ENCODE assay signal across 16 cellular contexts in the genomic region with DNA sequence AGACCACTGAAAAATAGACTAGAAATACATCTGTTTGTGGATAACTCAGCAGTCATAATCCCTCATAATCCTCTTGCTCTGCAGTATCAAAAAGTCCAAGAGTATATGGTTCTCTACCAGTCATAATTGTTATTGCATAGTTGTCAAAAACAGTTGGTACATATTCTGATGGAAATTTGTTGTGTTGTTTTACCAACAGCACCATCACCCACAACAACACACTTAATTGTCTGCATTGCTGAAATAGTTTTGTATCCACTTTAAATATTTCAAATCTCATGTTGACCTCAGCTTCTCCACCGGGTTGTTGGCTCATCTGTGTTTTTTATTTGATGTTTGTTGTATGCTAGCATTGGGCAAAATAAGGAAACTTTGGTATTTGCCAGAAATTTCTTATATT. TPM values are rescaled to one million over a fixed set of nuclear protein-coding genes. Genes with fewer than 3 reads are reported as not detected.
DNase-seq lines count a peak whose midpoint lies in the region; ATAC-seq, FAIRE-seq and TF ChIP-seq lines count a peak whose summit lies in the region.
"Had no signal": no experiment of that assay in that cellular context is flagged by ENCODE, and none has a peak within 500 bp of the region (broad histone marks: within the 10 kb centered on the region; RNA-seq: fewer than 3 reads in every experiment).

No MANE protein-coding gene starts in this region.

- no peak overlapping the region for H2AFZ ChIP-seq in astrocyte (ENCODE audit: low read depth, low read length)

- H3K79me2 ChIP-seq in astrocyte (ENCODE audit: insufficient read depth, low read length), result peaks cover 88% of the 10 kb centered on the region

- H3K27me3 ChIP-seq in astrocyte (ENCODE audit: insufficient read depth, low read length), result no peaks in the 10 kb centered on the region
- H3K27me3 ChIP-seq: colonic mucosa, neutrophil, right atrium auricular region had no signal

- H3K27ac Mint-ChIP-seq in IgD-negative memory B cell (peak overlapping the region; percentile 27 to 60 (median 31)), astrocyte (ENCODE audit: unreplicated experiment) (peak overlapping the region; percentile 41)

- H3K4me2 ChIP-seq in astrocyte (ENCODE audit: low read length), result no peak overlapping the region

- H3K36me3 Mint-ChIP-seq in IgD-negative memory B cell, result no peaks in the 10 kb centered on the region
- peaks cover 4% of the 10 kb centered on the region for H3K36me3 Mint-ChIP-seq in astrocyte (ENCODE audit: low read depth, unreplicated experiment)

- H3K4me1 Mint-ChIP-seq in IgD-negative memory B cell (peaks cover 32 to 42% (median 35%) of the 10 kb centered on the region in 3 donors), astrocyte (ENCODE audit: low read depth, unreplicated experiment) (peaks cover 30% of the 10 kb centered on the region)

- no peak overlapping the region for H3K27ac ChIP-seq in astrocyte (ENCODE audit: low read depth, low read length)
- H3K27ac ChIP-seq: colonic mucosa, neutrophil had no signal

- peaks cover 82% of the 10 kb centered on the region for H4K20me1 ChIP-seq in astrocyte (ENCODE audit: insufficient read depth, low read length)

- peak; percentile 11 for DNase-seq in AG20443 (ENCODE audit: low spot score)
- DNase-seq in astrocyte (ENCODE audit: low read depth), result no peak
- peak; percentile 46 for DNase-seq in myocyte (ENCODE audit: low read depth)
- no peak for DNase-seq in GM19239 (ENCODE audit: insufficient read length, low spot score)
- DNase-seq in T-helper 9 cell, result no peak
- DNase-seq: activated effector memory CD4-positive, alpha-beta T cell treated with anti-CD3 and anti-CD28 coated beads, Interleukin-2, amount 50 U/mL, for 16 hours; anterior cingulate cortex; colonic mucosa; DMS79 treated with DMSO at 0.1 percent for 48 hours; NCI-H2107; NCI-H774 had no signal

- H3K9me3 ChIP-seq in astrocyte (ENCODE audit: insufficient read depth, low read depth, low read length), result no peaks in the 10 kb centered on the region
- H3K9me3 ChIP-seq: colonic mucosa, neutrophil, right atrium auricular region had no signal

- no peak overlapping the region for H3K4me3 ChIP-seq in astrocyte (ENCODE audit: insufficient read depth, low read depth, low read length)
- H3K4me3 ChIP-seq: colonic mucosa, right atrium auricular region had no signal

- H3K4me3 Mint-ChIP-seq in IgD-negative memory B cell, result peak overlapping the region in 1 of 4 donors; percentile 45
- no peak overlapping the region for H3K4me3 Mint-ChIP-seq in astrocyte (ENCODE audit: unreplicated experiment)

- FAIRE-seq in astrocyte (lab: Jason Lieb, UNC), result no peak
- no peak for FAIRE-seq in GM19239 (lab: Jason Lieb, UNC)

- H3K4me1 ChIP-seq in astrocyte (ENCODE audit: insufficient read depth, low read length), result peaks cover 16% of the 10 kb centered on the region

- no peaks in the 10 kb centered on the region for H3K9me3 Mint-ChIP-seq in IgD-negative memory B cell
- no peaks in the 10 kb centered on the region for H3K9me3 Mint-ChIP-seq in astrocyte (ENCODE audit: unreplicated experiment)

- H3K27me3 Mint-ChIP-seq in IgD-negative memory B cell (no peaks in the 10 kb centered on the region), astrocyte (ENCODE audit: low read depth, unreplicated experiment) (no peaks in the 10 kb centered on the region)

- ATAC-seq in HG03432 (IDR thresholded peaks at IDR 0.05; ENCODE audit: unreplicated experiment) (no peak), GM21390 (IDR thresholded peaks at IDR 0.05; ENCODE audit: unreplicated experiment) (no peak)

- peaks cover 8% of the 10 kb centered on the region for H3K36me3 ChIP-seq in astrocyte (ENCODE audit: insufficient read depth, low read length)
- H3K36me3 ChIP-seq: colonic mucosa, right atrium auricular region had no signal

- H3K9ac ChIP-seq in astrocyte (ENCODE audit: low read length), result no peak overlapping the region

- TF ChIP-seq CTCF in astrocyte (IDR thresholded peaks at IDR 0.05; ENCODE audit: insufficient read depth, low read depth, low read length), result no peak

RNA-seq across cellular contexts. Expression of a gene that starts 39.4 kb away (rescaled TPM):
- polyA plus RNA-seq in IgD-negative memory B cell, result 33.7 TPM
- total RNA-seq in astrocyte, result 73.6 and 79.0 TPM in 2 replicates
- total RNA-seq in myocyte, result 51.5 and 63.7 TPM in 2 replicates
- polyA plus RNA-seq in myocyte (2012), result 22.3 TPM

Comparison
In these comparisons a context has a peak if more than half of its experiments do, and no peak if none do; other contexts are left out.
1. DNase-seq: peak in AG20443 (single experiment) and myocyte (single experiment); none in astrocyte (single experiment), GM19239 (single experiment) and T-helper 9 cell (single experiment).